1 cellular context compared by ENCODE assay signal in genomic region chr10:6049031-6049400, GRCh38.
TF ChIP-seq lines count a peak whose summit lies in the region.

No MANE protein-coding gene starts in this region.

TF ChIP-seq in GM12878, 131 proteins besides CTCF, POLR2A, EP300 and RAD21:
- TF ChIP-seq ZBTB11 (CRISPR knock-in tag; IDR thresholded peaks at IDR 0.05) (no peak), BACH1 (IDR thresholded peaks at IDR 0.05; ENCODE audit: borderline replicate concordance) (no peak), TCF12 (IDR thresholded peaks at IDR 0.05; ENCODE audit: low read depth, low read length) (no peak), ETV6 (conservative IDR thresholded peaks at IDR 0.05 in 1 of 2, IDR thresholded peaks at IDR 0.05 in 1 of 2; ENCODE audit: borderline replicate concordance in 1 of 2, low read depth in 1 of 2) (no peak), ZBTB33 (IDR thresholded peaks at IDR 0.05) (no peak), DPF2 (IDR thresholded peaks at IDR 0.05) (no peak), SMARCA5 (IDR thresholded peaks at IDR 0.05) (no peak), SRF (IDR thresholded peaks at IDR 0.05; ENCODE audit: low read depth in 2 of 2, low read length in 2 of 2) (no peak), YY1 (IDR thresholded peaks at IDR 0.05; ENCODE audit: low read depth, low read length) (no peak), ZZZ3 (IDR thresholded peaks at IDR 0.05; ENCODE audit: control insufficient read depth, insufficient read length, low read depth) (no peak), CHD4 (IDR thresholded peaks at IDR 0.05) (no peak), ZNF274 (IDR thresholded peaks at IDR 0.05; ENCODE audit: insufficient read depth, insufficient read length) (no peak), E2F4 (IDR thresholded peaks at IDR 0.05; ENCODE audit: low read depth, low read length) (no peak), CEBPB (IDR thresholded peaks at IDR 0.05; ENCODE audit: borderline replicate concordance in 1 of 2, low read depth in 2 of 2, low read length in 2 of 2) (no peak), TAF1 (IDR thresholded peaks at IDR 0.05; ENCODE audit: borderline replicate concordance, low read depth, low read length) (no peak), ZBTB40 (IDR thresholded peaks at IDR 0.05; ENCODE audit: borderline replicate concordance) (no peak), HDAC2 (IDR thresholded peaks at IDR 0.05) (no peak), POU2F2 (IDR thresholded peaks at IDR 0.05; ENCODE audit: borderline replicate concordance, low read depth, low read length) (no peak), BCL3 (IDR thresholded peaks at IDR 0.05; ENCODE audit: borderline replicate concordance, insufficient read depth, low read depth, low read length, poor library complexity, severe bottlenecking) (no peak)
